9 cellular contexts compared by ENCODE assay signal in the genomic region with DNA sequence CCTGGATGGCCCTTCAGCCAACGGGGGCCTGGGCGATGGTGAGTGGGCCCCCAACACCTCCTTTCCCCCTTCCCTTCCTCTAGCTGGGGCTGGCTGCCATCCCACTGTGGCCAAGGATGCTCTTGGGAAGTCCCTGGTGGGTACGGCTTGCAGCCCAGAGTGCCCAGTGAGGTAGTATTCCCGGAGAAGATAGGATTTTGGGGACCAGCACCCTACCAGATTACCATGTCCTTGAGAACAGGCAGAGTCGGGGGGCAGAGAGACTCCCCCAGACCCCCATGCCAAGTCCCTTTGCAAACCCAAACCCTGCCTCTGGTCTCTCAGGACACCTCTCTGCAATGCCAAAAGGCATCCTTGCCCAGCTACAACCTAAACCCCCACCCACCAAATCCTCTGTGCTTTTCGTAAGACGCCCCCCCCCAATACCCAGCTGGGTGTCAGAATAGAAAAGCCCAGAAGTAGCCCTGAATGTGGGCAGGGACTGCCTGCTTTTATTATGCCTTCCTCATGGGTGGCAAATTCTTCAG. TPM values are rescaled to one million over a fixed set of nuclear protein-coding genes. Genes with fewer than 3 reads are reported as not detected.
DNase-seq lines count a peak whose midpoint lies in the region; ATAC-seq, FAIRE-seq and TF ChIP-seq lines count a peak whose summit lies in the region.
"Had no signal": no experiment of that assay in that cellular context is flagged by ENCODE, and none has a peak within 500 bp of the region (broad histone marks: within the 10 kb centered on the region; RNA-seq: fewer than 3 reads in every experiment).

No MANE protein-coding gene starts in this region.

- H3K4me3 ChIP-seq in SJCRH30, result peak overlapping the region; percentile 7
- no peak overlapping the region for H3K4me3 ChIP-seq in osteoblast (ENCODE audit: insufficient read depth, low read length)

- H3K27me3 ChIP-seq in SJCRH30 (no peaks in the 10 kb centered on the region), osteoblast (ENCODE audit: insufficient read depth, low read length) (peaks cover 30% of the 10 kb centered on the region)

- H2AFZ ChIP-seq in osteoblast (ENCODE audit: low read length), result no peak overlapping the region

- H3K36me3 ChIP-seq in SJCRH30 (no peaks in the 10 kb centered on the region), osteoblast (ENCODE audit: insufficient read depth, low read length) (no peaks in the 10 kb centered on the region)

- TF ChIP-seq POLR2A in H54 (IDR thresholded peaks at IDR 0.05; ENCODE audit: low read depth, low read length), result no peak

- H3K4me1 ChIP-seq in SJCRH30, result peaks cover 30% of the 10 kb centered on the region
- H3K4me1 ChIP-seq in osteoblast (ENCODE audit: insufficient read depth, low read length), result peaks cover 6% of the 10 kb centered on the region

- TF ChIP-seq CTCF in 22Rv1 (IDR thresholded peaks at IDR 0.05) (no peak), osteoblast (IDR thresholded peaks at IDR 0.05; ENCODE audit: extremely low read depth, low read depth, low read length) (no peak)

- no peaks in the 10 kb centered on the region for H3K79me2 ChIP-seq in osteoblast (ENCODE audit: insufficient read depth, low read length)

- H3K9me3 ChIP-seq in SJCRH30 (replicated peaks), result no peaks in the 10 kb centered on the region
- no peaks in the 10 kb centered on the region for H3K9me3 ChIP-seq in osteoblast (ENCODE audit: low read depth, low read length)

- no peaks in the 10 kb centered on the region for H4K20me1 ChIP-seq in osteoblast (ENCODE audit: insufficient read depth, low read length)

- H3K4me2 ChIP-seq in osteoblast (ENCODE audit: insufficient read depth, low read length), result peak overlapping the region; percentile 32

- peak overlapping the region; percentile 63 for H3K27ac ChIP-seq in 22Rv1
- H3K27ac ChIP-seq in SJCRH30, result no peak overlapping the region
- no peak overlapping the region for H3K27ac ChIP-seq in osteoblast (ENCODE audit: low read depth, low read length)

- FAIRE-seq in H54 (lab: Jason Lieb, UNC), result no peak

- no peak for DNase-seq in SJCRH30
- peak; percentile 10 for DNase-seq in fibroblast of gingiva (ENCODE audit: low read depth)
- peak; percentile 85 for DNase-seq in osteoblast (ENCODE audit: insufficient read length, low spot score, missing footprints)
- no peak for DNase-seq in activated naive CD4-positive, alpha-beta T cell treated with anti-CD3 and anti-CD28 coated beads, Interleukin-2, amount 50 U/mL, for 16 hours
- DNase-seq in COLO829 (ENCODE audit: low spot score), result no peak
- DNase-seq in H54 (ENCODE audit: insufficient read length, low spot score), result no peak
- DNase-seq: activated CD4-positive, alpha-beta T cell treated with anti-CD3 and anti-CD28 coated beads, Interleukin-2, amount 50 U/mL, for 48 hours had no signal

- no peak for ATAC-seq in HG03571 (IDR thresholded peaks at IDR 0.05; ENCODE audit: unreplicated experiment)

RNA-seq across cellular contexts. Expression of a gene that starts 1.7 kb away (rescaled TPM):
- 2.0 and 4.8 TPM in 2 replicates for total RNA-seq in SJCRH30 (2014; rRNA removed; shearing (Covaris generic))
- total RNA-seq in osteoblast, result not detected in 2 replicates

RNA-seq across cellular contexts. Expression of a gene that starts 48.3 kb away (rescaled TPM):
- total RNA-seq in SJCRH30 (2014; rRNA removed; shearing (Covaris generic)), result 97.7 and 98.1 TPM in 2 replicates
- 34.8 and 36.6 TPM in 2 replicates for total RNA-seq in osteoblast

Comparison
In these comparisons a context has a peak if more than half of its experiments do, and no peak if none do; other contexts are left out.
1. DNase-seq: peak in fibroblast of gingiva (single experiment) and osteoblast (single experiment); none in SJCRH30 (0 of 2), activated naive CD4-positive, alpha-beta T cell treated with anti-CD3 and anti-CD28 coated beads, Interleukin-2, amount 50 U/mL, for 16 hours (single experiment), COLO829 (single experiment) and H54 (single experiment).